ENCODE assay signal across 8 cellular contexts in the genomic region with DNA sequence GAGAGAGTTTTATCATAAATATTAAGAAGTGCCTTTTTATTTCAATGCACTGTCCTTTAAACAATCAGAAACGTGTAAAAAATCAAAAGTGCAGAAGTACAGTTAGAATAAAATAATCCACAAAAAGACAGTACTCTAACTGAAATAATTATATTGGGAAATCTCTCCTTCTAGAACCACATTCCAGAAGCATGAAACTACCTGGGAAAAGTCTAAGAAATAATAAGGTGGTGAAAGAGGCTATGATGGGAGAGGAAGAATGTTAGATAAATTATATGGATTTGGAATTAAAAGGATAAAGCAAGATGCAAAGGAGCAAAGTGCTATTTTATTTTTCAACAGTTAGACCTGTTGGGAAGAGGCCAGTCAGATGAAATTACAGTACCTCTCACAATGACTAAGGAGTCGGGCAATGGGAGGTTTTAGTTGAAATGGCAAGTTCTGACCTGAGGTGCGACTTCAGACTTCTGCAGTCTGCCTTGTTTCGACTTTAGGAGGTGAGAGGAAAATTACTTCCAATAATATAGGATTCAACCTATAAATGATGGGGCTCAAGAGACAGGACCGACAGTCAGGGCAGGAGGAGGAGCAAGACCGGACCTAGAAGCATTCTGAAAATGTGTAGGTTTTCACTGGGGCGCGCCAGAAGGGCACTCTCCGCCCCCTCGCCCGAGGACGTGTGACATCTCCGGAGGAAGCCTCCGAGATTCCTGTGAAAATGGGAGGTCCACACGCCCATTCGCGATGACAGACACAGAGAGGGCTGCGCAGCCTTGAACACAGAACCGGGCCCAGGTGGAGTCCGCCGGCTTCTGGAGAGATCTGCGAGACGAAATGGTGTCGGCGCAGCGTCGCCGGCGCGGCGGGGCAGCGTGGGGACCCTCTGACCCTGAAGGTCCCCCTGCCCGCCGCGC. TPM values are rescaled to one million over a fixed set of nuclear protein-coding genes. Genes with fewer than 3 reads are reported as not detected.
DNase-seq lines count a peak whose midpoint lies in the region; ATAC-seq and TF ChIP-seq lines count a peak whose summit lies in the region.

No MANE protein-coding gene starts in this region.

- ATAC-seq in activated CD4-positive, CD25-positive, alpha-beta regulatory T cell treated with anti-CD3 and anti-CD28 coated beads, Interleukin-2, amount 50 U/mL, for 24 hours: peak; percentile 4 to 15

- H3K27ac ChIP-seq in GM23248: peak overlapping the region; percentile 73

- peaks cover 9% of the 10 kb centered on the region for H3F3A ChIP-seq in GM23248 (ENCODE audit: insufficient read depth)

- WGBS in GM23248 (ENCODE audit: low coverage in 1 of 2, low lambda C conversion rate in 2 of 2, missing lambda C conversion rate in 2 of 2), 2 experiments: 2 to 3% methylated on average over 35 of the region's 35 CpGs

- H3K4me2 ChIP-seq in GM23248 (ENCODE audit: unreplicated experiment): peak overlapping the region; percentile 88

- H3K79me2 ChIP-seq in GM23248 (ENCODE audit: insufficient read depth): peaks cover 46% of the 10 kb centered on the region

- POLR2A ChIA-PET in GM10248 (lab: Yijun Ruan, JAX): interaction anchor here (0.5 to 1.6 kb wide), 4 partner anchors 10 to 1518 kb away, joined by 3 to 5 read pairs (median 4); partner anchors contain the start of genes INTS6 and KPNA3

- no peaks in the 10 kb centered on the region for H4K20me1 ChIP-seq in GM23248 (ENCODE audit: insufficient read depth)

- CTCF ChIA-PET in GM10248 (lab: Yijun Ruan, JAX): interaction anchor here (0.6 to 2.3 kb wide), 30 partner anchors 9 to 1133 kb away, joined by 3 to 24 read pairs (median 3); partner anchors contain the start of genes EBPL and TRIM13

- in situ Hi-C loops in GM23248 (cut with MboI): no loop called here

- H3K36me3 ChIP-seq in GM23248 (ENCODE audit: low read depth): no peaks in the 10 kb centered on the region

- no peaks in the 10 kb centered on the region for H3K9me3 ChIP-seq in GM23248 (ENCODE audit: low read depth)

- H3K9ac ChIP-seq in GM23248: peak overlapping the region; percentile 89

- peaks cover 18% of the 10 kb centered on the region for H3K4me1 ChIP-seq in GM23248 (ENCODE audit: insufficient read depth)

- H3K4me3 ChIP-seq in GM23248: peak overlapping the region; percentile 97

- no peaks in the 10 kb centered on the region for H3K9me2 ChIP-seq in GM23248 (ENCODE audit: insufficient read depth)

- DNase-seq in GM10248 (ENCODE audit: extremely low spot score): peak; percentile 30
- DNase-seq in GM23248: peak; percentile 84
- DNase-seq in KG1 (lab: John Stamatoyannopoulos, UW): peak; percentile 3
- DNase-seq in effector CD4-positive, alpha-beta T cell: peak; percentile 14
- DNase-seq in lung microvascular endothelial cell (ENCODE audit: low read depth in 2 of 2): peak; percentile 23 to 67
- DNase-seq in stimulated activated CD8-positive, alpha-beta memory T cell treated with anti-CD3 and anti-CD28 coated beads, Interleukin-15, amount 100 ng/mL, for 24 hours (ENCODE audit: low read depth): peak; percentile 11
- DNase-seq in NCI-H2196 (lab: John Stamatoyannopoulos, UW; ENCODE audit: unreplicated experiment): no peak

- no peaks in the 10 kb centered on the region for H3K27me3 ChIP-seq in GM23248 (replicated peaks; ENCODE audit: insufficient read depth)

- H2AFZ ChIP-seq in GM23248: peak overlapping the region; percentile 98

- no peak for TF ChIP-seq CTCF in GM10248 (IDR thresholded peaks at IDR 0.05; ENCODE audit: control extremely low read depth, extremely low read depth, low read depth, missing control alignments)

RNA-seq across cellular contexts. Expression of gene SPRYD7, which starts 0.7 kb away (rescaled TPM):
- total RNA-seq in GM23248 (2014; rRNA removed; shearing (Covaris generic)): 8.1 and 9.0 TPM in 2 replicates
- polyA plus RNA-seq in GM23248 (2016; fragmentation: Nextera tagmentation; extraction: Ambion mirVana): 15.8 and 16.6 TPM in 2 replicates
- total RNA-seq in lung microvascular endothelial cell: 3.7 and 4.2 TPM in 2 replicates
